15 cellular contexts compared by ENCODE assay signal in genomic region chr3:143693506-143693905, GRCh38.
"Had no signal": no experiment of that assay in that cellular context is flagged by ENCODE, and none has a peak within 500 bp of the region (broad histone marks: within the 10 kb centered on the region; RNA-seq: fewer than 3 reads in every experiment).

No MANE protein-coding gene starts in this region.

- H3K27ac ChIP-seq: brain microvascular endothelial cell, left ventricle myocardium inferior, neural progenitor cell, transverse colon had no signal

- H3K4me3 ChIP-seq: left ventricle myocardium inferior, neural progenitor cell, smooth muscle cell, transverse colon had no signal

- H3K4me2 ChIP-seq: neural progenitor cell, smooth muscle cell had no signal

- H3K36me3 ChIP-seq: brain microvascular endothelial cell, left ventricle myocardium inferior, neural progenitor cell, transverse colon had no signal

- DNase-seq: activated T-cell treated with anti-CD3 and anti-CD28 coated beads, Interleukin-2, amount 50 U/mL, for 1 hour; aorta; brain microvascular endothelial cell; central memory CD4-positive, alpha-beta T cell; effector memory CD4-positive, alpha-beta T cell; glutamatergic neuron; hippocampal formation; left ventricle myocardium inferior; naive thymus-derived CD8-positive, alpha-beta T cell; stimulated activated CD4-positive, alpha-beta T cell treated with anti-CD3 and anti-CD28 coated beads, Interleukin-15, amount 100 ng/mL, for 24 hours; stimulated activated CD8-positive, alpha-beta memory T cell treated with anti-CD3 and anti-CD28 coated beads, Interleukin-4, amount 100 ng/mL, for 48 hours; stimulated activated naive B cell treated with anti-CD40 and anti-IgM and Interleukin-4, amounts not matched to agents 10 μg/mL and 1 μg/mL and 100 μg/mL, for 72 hours; transverse colon had no signal

- H2AFZ ChIP-seq: neural progenitor cell had no signal

- H3K4me1 ChIP-seq: left ventricle myocardium inferior, neural progenitor cell, transverse colon had no signal

- H3K9ac ChIP-seq: neural progenitor cell had no signal

- H3K9me3 ChIP-seq: left ventricle myocardium inferior, transverse colon had no signal

- H3K27me3 ChIP-seq: brain microvascular endothelial cell, neural progenitor cell, transverse colon had no signal
